10 cellular contexts compared by ENCODE assay signal in the genomic region with DNA sequence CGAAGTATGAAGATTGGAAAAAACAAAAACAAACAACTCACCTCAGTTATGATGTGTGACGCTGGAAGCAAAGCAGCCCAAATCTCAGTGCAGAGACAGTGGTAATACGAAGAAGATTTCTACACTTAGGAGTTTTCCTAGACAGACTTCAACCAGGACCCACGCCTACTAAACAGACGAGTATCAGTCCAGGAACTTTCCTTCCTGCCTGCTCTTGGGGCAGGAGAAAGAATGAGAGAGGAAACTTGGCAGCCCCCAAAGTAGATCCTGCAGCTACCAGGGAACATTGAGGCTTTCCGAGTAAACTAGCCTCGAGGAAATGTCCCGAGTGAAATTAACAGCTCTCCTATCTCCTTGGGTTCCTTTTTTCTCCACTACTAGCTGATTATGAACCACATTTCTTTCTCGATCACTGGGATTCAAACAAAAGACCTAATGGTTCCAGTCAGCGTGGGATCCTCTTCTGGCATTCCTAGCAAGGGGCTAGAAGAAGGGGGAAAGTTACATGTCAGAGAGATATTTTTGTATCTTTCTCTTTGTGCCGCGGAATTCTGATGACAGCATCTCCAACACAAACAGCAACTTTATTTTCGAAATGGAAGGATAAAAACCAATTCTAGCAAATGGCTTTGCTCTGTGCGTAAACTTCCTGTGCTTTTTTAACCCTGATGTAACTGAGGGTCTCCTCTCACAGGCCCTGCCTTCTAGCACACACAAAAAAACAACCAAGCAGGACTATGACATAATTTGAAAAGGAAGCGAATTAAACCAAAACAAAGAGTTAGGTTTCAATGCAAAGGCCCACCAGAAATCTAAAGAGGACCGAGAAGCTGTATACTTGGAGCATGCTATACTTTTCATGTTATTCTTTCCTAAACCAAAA. TPM values are rescaled to one million over a fixed set of nuclear protein-coding genes. Genes with fewer than 3 reads are reported as not detected.
DNase-seq lines count a peak whose midpoint lies in the region; ATAC-seq, FAIRE-seq and TF ChIP-seq lines count a peak whose summit lies in the region.
"Had no signal": no experiment of that assay in that cellular context is flagged by ENCODE, and none has a peak within 500 bp of the region (broad histone marks: within the 10 kb centered on the region; RNA-seq: fewer than 3 reads in every experiment).

No MANE protein-coding gene starts in this region.

- H3K4me1 ChIP-seq in sigmoid colon, result peaks cover 0 to 13% (median 0%) of the 10 kb centered on the region in 4 donors
- no peaks in the 10 kb centered on the region for H3K4me1 ChIP-seq in thyroid gland

- H3K36me3 ChIP-seq in sigmoid colon (no peaks in the 10 kb centered on the region), thyroid gland (no peaks in the 10 kb centered on the region)

- peak overlapping the region; percentile 39 to 72 (median 60) for H3K27ac ChIP-seq in sigmoid colon
- peak overlapping the region in 1 of 3 donors; percentile 54 for H3K27ac ChIP-seq in thyroid gland

- TF ChIP-seq CTCF in sigmoid colon (IDR thresholded peaks at IDR 0.05), result no peak
- TF ChIP-seq CTCF in thyroid gland (IDR thresholded peaks at IDR 0.05), result no peak

- FAIRE-seq in GM12891 (lab: Jason Lieb, UNC), result peak; percentile 20

- no peak for ATAC-seq in activated naive CD8-positive, alpha-beta T cell treated with anti-CD3 and anti-CD28 coated beads, Interleukin-2, amount 50 U/mL, for 24 hours
- peak; percentile 70 for ATAC-seq in left ventricle myocardium superior
- ATAC-seq in HG03457 (IDR thresholded peaks at IDR 0.05; ENCODE audit: unreplicated experiment), result no peak
- ATAC-seq: activated naive CD4-positive, alpha-beta T cell treated with anti-CD3 and anti-CD28 coated beads, Interleukin-2, amount 50 U/mL, for 72 hours had no signal

- H3K27me3 ChIP-seq in sigmoid colon (no peaks in the 10 kb centered on the region), thyroid gland (no peaks in the 10 kb centered on the region)

- peaks cover 5% of the 10 kb centered on the region for H3K9me3 Mint-ChIP-seq in activated naive CD8-positive, alpha-beta T cell treated with anti-CD3 and anti-CD28 coated beads, Interleukin-2, amount 50 U/mL, for 24 hours

- peak overlapping the region; percentile 22 for H3K4me3 Mint-ChIP-seq in activated naive CD8-positive, alpha-beta T cell treated with anti-CD3 and anti-CD28 coated beads, Interleukin-2, amount 50 U/mL, for 24 hours

- WGBS in sigmoid colon, 2 donors, result 60 to 62% methylated on average over 16 of the region's 16 CpGs
- WGBS in thyroid gland, 2 donors, result 56 to 61% methylated on average over 16 of the region's 16 CpGs

- DNase-seq in GM12891 (ENCODE audit: insufficient read length, low spot score), result no peak
- no peak for DNase-seq in activated naive CD8-positive, alpha-beta T cell treated with anti-CD3 and anti-CD28 coated beads, Interleukin-2, amount 50 U/mL, for 24 hours
- no peak for DNase-seq in left ventricle myocardium superior
- DNase-seq in sigmoid colon, result no peak
- DNase-seq in Ammon's horn (ENCODE audit: low spot score), result no peak
- no peak for DNase-seq in thyroid gland
- DNase-seq in NCI-H345 treated with DMSO at 0.1 percent for 48 hours (lab: John Stamatoyannopoulos, UW; ENCODE audit: unreplicated experiment), result no peak
- DNase-seq: RPMI8226 had no signal

- H3K36me3 Mint-ChIP-seq in activated naive CD8-positive, alpha-beta T cell treated with anti-CD3 and anti-CD28 coated beads, Interleukin-2, amount 50 U/mL, for 24 hours (ENCODE audit: low read depth), result no peaks in the 10 kb centered on the region

- H3K4me1 Mint-ChIP-seq in activated naive CD8-positive, alpha-beta T cell treated with anti-CD3 and anti-CD28 coated beads, Interleukin-2, amount 50 U/mL, for 24 hours, result peaks cover 7% of the 10 kb centered on the region

- intact Hi-C loops in left ventricle myocardium superior (cut with micrococcal nuclease) (no loop called here), sigmoid colon (cut with DNase I) (no loop called here), thyroid gland (cut with DNase I) (no loop called here)

- H3K27me3 Mint-ChIP-seq in activated naive CD8-positive, alpha-beta T cell treated with anti-CD3 and anti-CD28 coated beads, Interleukin-2, amount 50 U/mL, for 24 hours, result no peaks in the 10 kb centered on the region

- no peak for TF ChIP-seq EP300 in sigmoid colon (IDR thresholded peaks at IDR 0.05)

- peak overlapping the region in 3 of 4 donors; percentile 25 to 36 (median 29) for H3K4me3 ChIP-seq in sigmoid colon
- H3K4me3 ChIP-seq in thyroid gland (replicated peaks in 1 of 3), result no peak overlapping the region

- H3K9me3 ChIP-seq in sigmoid colon (no peaks in the 10 kb centered on the region), thyroid gland (no peaks in the 10 kb centered on the region)

- TF ChIP-seq POLR2A in GM12891 (IDR thresholded peaks at IDR 0.05; ENCODE audit: low read depth, low read length) (no peak), sigmoid colon (IDR thresholded peaks at IDR 0.05) (no peak), thyroid gland (IDR thresholded peaks at IDR 0.05) (no peak)

- H3K27ac Mint-ChIP-seq in activated naive CD8-positive, alpha-beta T cell treated with anti-CD3 and anti-CD28 coated beads, Interleukin-2, amount 50 U/mL, for 24 hours, result peak overlapping the region; percentile 32

TF ChIP-seq in GM12891, 5 proteins besides CTCF, POLR2A, EP300 and RAD21:
- TF ChIP-seq TAF1 (IDR thresholded peaks at IDR 0.05; ENCODE audit: low read depth, low read length) (no peak), POU2F2 (IDR thresholded peaks at IDR 0.05; ENCODE audit: low read depth, low read length) (no peak), PAX5 (IDR thresholded peaks at IDR 0.05; ENCODE audit: insufficient read depth, low read length, severe bottlenecking) (no peak), SPI1 (IDR thresholded peaks at IDR 0.05; ENCODE audit: low read depth, low read length) (no peak), POLR2AphosphoS5 (IDR thresholded peaks at IDR 0.05; ENCODE audit: low read depth, low read length) (no peak)

RNA-seq across cellular contexts. Expression of a gene that starts 53.2 kb away (rescaled TPM):
- 12.1 TPM for polyA plus RNA-seq in GM12891 (2012; ENCODE audit: low read depth, missing spikeins)
- total RNA-seq in left ventricle myocardium superior, result 116 TPM
- 10 to 100 TPM; 12.6 to 16.8 (median 15.4) TPM for total RNA-seq in sigmoid colon
- polyA plus RNA-seq in sigmoid colon, result 10 to 100 TPM in 1 of 3 donors, 1 to 10 TPM in 2; 1.6 to 15.6 (median 4.8) TPM
- 10 to 100 TPM; 28.4 to 66.5 (median 46.2) TPM for total RNA-seq in thyroid gland

Comparison
In these comparisons a context has a peak if more than half of its experiments do, and no peak if none do; other contexts are left out.
1. H3K4me3 ChIP-seq: peak in sigmoid colon (3 of 4); none in thyroid gland (0 of 3).